In genomic region chr11:109033627-109034340, GRCh38 we compare ENCODE assay signal across 17 cellular contexts.
DNase-seq lines count a peak whose midpoint lies in the region; ATAC-seq and TF ChIP-seq lines count a peak whose summit lies in the region.
"Had no signal": no experiment of that assay in that cellular context is flagged by ENCODE, and none has a peak within 500 bp of the region (broad histone marks: within the 10 kb centered on the region; RNA-seq: fewer than 3 reads in every experiment).

No MANE protein-coding gene starts in this region.

- no peak overlapping the region for H3K9ac ChIP-seq in mammary epithelial cell (ENCODE audit: insufficient read depth, low read length)
- H3K9ac ChIP-seq: BLaER1 treated with 17β-estradiol and CSF1 and Interleukin-3, amounts not matched to agents 10 nM and 100 nM had no signal

- in situ Hi-C loops in mammary epithelial cell (cut with MboI; ENCODE audit: low sequenced_read_pairs in 2 of 2), result no loop called here

- ATAC-seq in GM18858 (IDR thresholded peaks at IDR 0.05; ENCODE audit: unreplicated experiment), result no peak

- H3K79me2 ChIP-seq in mammary epithelial cell (ENCODE audit: insufficient read depth, low read length), result no peaks in the 10 kb centered on the region

- TF ChIP-seq CTCF in AG04450 (IDR thresholded peaks at IDR 0.05; ENCODE audit: low read depth, low read length) (no peak), mammary epithelial cell (conservative IDR thresholded peaks at IDR 0.05 in 1 of 2, IDR thresholded peaks at IDR 0.05 in 1 of 2; ENCODE audit: extremely low read depth in 1 of 2, insufficient read depth in 1 of 2, low read depth in 1 of 2, low read length in 2 of 2) (no peak), GM20000 (IDR thresholded peaks at IDR 0.05; ENCODE audit: extremely low read depth, missing control alignments) (no peak)

- H4K20me1 ChIP-seq in mammary epithelial cell (ENCODE audit: insufficient read depth, low read length), result no peaks in the 10 kb centered on the region
- H4K20me1 ChIP-seq: BLaER1 treated with 17β-estradiol and CSF1 and Interleukin-3, amounts not matched to agents 10 nM and 100 nM had no signal

- POLR2A ChIA-PET in AG04450 (lab: Yijun Ruan, JAX), result no interaction called here

- peak overlapping the region; percentile 3 for H2AFZ ChIP-seq in mammary epithelial cell (ENCODE audit: low read depth, low read length)

- CTCF ChIA-PET in AG04450 (lab: Charles Lee) (no interaction called here), mammary epithelial cell (lab: Charles Lee; ENCODE audit: low non-redundant PET) (no interaction called here)

- H3K36me3 ChIP-seq in mammary epithelial cell (ENCODE audit: insufficient read depth, low read length), result no peaks in the 10 kb centered on the region
- H3K36me3 ChIP-seq: BLaER1 treated with 17β-estradiol and CSF1 and Interleukin-3, amounts not matched to agents 10 nM and 100 nM had no signal

- dilution Hi-C loops in mammary epithelial cell (cut with HindIII; ENCODE audit: low sequenced_read_pairs), result no loop called here

- intact Hi-C loops in mammary epithelial cell (cut with micrococcal nuclease), result no loop called here

- H3K4me3 ChIP-seq in AG04450 (ENCODE audit: low read depth, low read length) (no peak overlapping the region), mammary epithelial cell (replicated peaks in 1 of 3; ENCODE audit: insufficient read depth in 1 of 3, low read depth in 2 of 3, low read length in 3 of 3) (no peak overlapping the region)
- H3K4me3 ChIP-seq: BLaER1 treated with 17β-estradiol and CSF1 and Interleukin-3, amounts not matched to agents 10 nM and 100 nM; dorsolateral prefrontal cortex; lung had no signal

- H3K27ac ChIP-seq in AG04450 (ENCODE audit: low read depth, low read length), result no peak overlapping the region
- H3K27ac ChIP-seq in mammary epithelial cell (ENCODE audit: insufficient read depth, low read depth, low read length), result no peak overlapping the region
- H3K27ac ChIP-seq: BLaER1 treated with 17β-estradiol and CSF1 and Interleukin-3, amounts not matched to agents 10 nM and 100 nM; dorsolateral prefrontal cortex had no signal

- no peaks in the 10 kb centered on the region for H3K9me3 ChIP-seq in AG04450 (ENCODE audit: control insufficient read depth, insufficient read depth, low read length)
- peaks cover 3% of the 10 kb centered on the region for H3K9me3 ChIP-seq in mammary epithelial cell (replicated peaks; ENCODE audit: insufficient read depth, low read length)
- H3K9me3 ChIP-seq: BLaER1 treated with 17β-estradiol and CSF1 and Interleukin-3, amounts not matched to agents 10 nM and 100 nM had no signal

- DNase-seq in AG04450 (ENCODE audit: low read depth, low spot score) (peak; percentile 53), HT1080 (ENCODE audit: low read depth) (peak; percentile 89), mammary epithelial cell (peak; percentile 65), hepatic stellate cell (ENCODE audit: low spot score) (peak; percentile 4), GM20000 (ENCODE audit: low spot score) (no peak), NCI-H1417 (lab: John Stamatoyannopoulos, UW) (no peak)
- DNase-seq in activated CD4-positive, alpha-beta T cell treated with anti-CD3 and anti-CD28 coated beads, Interleukin-2, amount 50 U/mL, for 48 hours, result no peak
- DNase-seq: activated naive CD4-positive, alpha-beta T cell treated with anti-CD3 and anti-CD28 coated beads, Interleukin-2, amount 50 U/mL, for 16 hours; dorsolateral prefrontal cortex; NCI-H1105 treated with DMSO at 0.1 percent for 48 hours; NCI-H69; occipital lobe; SIG-M5; stimulated activated CD8-positive, alpha-beta memory T cell treated with anti-CD3 and anti-CD28 coated beads, Interleukin-4, amount 100 ng/mL, for 48 hours had no signal

- WGBS in mammary epithelial cell (ENCODE audit: low coverage, missing lambda C conversion rate), result 12% methylated on average over 2 of the region's 2 CpGs

- peaks cover 21% of the 10 kb centered on the region for H3K4me1 ChIP-seq in mammary epithelial cell (ENCODE audit: insufficient read depth, low read length)
- H3K4me1 ChIP-seq: BLaER1 treated with 17β-estradiol and CSF1 and Interleukin-3, amounts not matched to agents 10 nM and 100 nM had no signal

- no TSS peak for BruUV-seq in mammary epithelial cell (replicated peaks; lab: Mats Ljungman, UMichigan)

- H3K27me3 ChIP-seq in AG04450 (ENCODE audit: control insufficient read depth, insufficient read depth, low read length) (no peaks in the 10 kb centered on the region), mammary epithelial cell (ENCODE audit: insufficient read depth, low read length) (no peaks in the 10 kb centered on the region)
- H3K27me3 ChIP-seq: BLaER1 treated with 17β-estradiol and CSF1 and Interleukin-3, amounts not matched to agents 10 nM and 100 nM; dorsolateral prefrontal cortex had no signal

- peak overlapping the region; percentile 48 for H3K4me2 ChIP-seq in mammary epithelial cell (ENCODE audit: insufficient read depth, low read depth, low read length)
- H3K4me2 ChIP-seq: BLaER1 treated with 17β-estradiol and CSF1 and Interleukin-3, amounts not matched to agents 10 nM and 100 nM had no signal

Comparison
In these comparisons a context has a peak if more than half of its experiments do, and no peak if none do; other contexts are left out.
1. DNase-seq: peak in AG04450 (single experiment), HT1080 (single experiment), mammary epithelial cell (single experiment) and hepatic stellate cell (single experiment); none in GM20000 (single experiment), activated CD4-positive, alpha-beta T cell treated with anti-CD3 and anti-CD28 coated beads, Interleukin-2, amount 50 U/mL, for 48 hours (0 of 2) and NCI-H1417 (0 of 3).